28 cellular contexts compared by ENCODE assay signal in genomic region chr20:2312876-2313275, GRCh38. TPM values are rescaled to one million over a fixed set of nuclear protein-coding genes. Genes with fewer than 3 reads are reported as not detected.
"Had no signal": no experiment of that assay in that cellular context is flagged by ENCODE, and none has a peak within 500 bp of the region (broad histone marks: within the 10 kb centered on the region; RNA-seq: fewer than 3 reads in every experiment).

No MANE protein-coding gene starts in this region.

- H3K4me3 ChIP-seq: ascending aorta, body of pancreas, Peyer's patch had no signal

- H3K4me1 Mint-ChIP-seq: activated naive CD8-positive, alpha-beta T cell treated with anti-CD3 and anti-CD28 coated beads, Interleukin-2, amount 50 U/mL, for 24 hours; WTC11 had no signal

- H3K4me3 Mint-ChIP-seq: activated CD4-positive, alpha-beta memory T cell treated with anti-CD3 and anti-CD28 coated beads for 36 hours; activated naive CD8-positive, alpha-beta T cell treated with anti-CD3 and anti-CD28 coated beads, Interleukin-2, amount 50 U/mL, for 24 hours; activated T-cell treated with anti-CD3 and anti-CD28 coated beads, Interleukin-2, amount 50 U/mL, for 4 hours; T-helper 1 cell treated with Interleukin-12 subunit alpha and Interleukin-12 subunit beta and Interleukin-4 antibody, amounts not matched to agents 30 μg/mL and 1 μg/mL, for 36 hours; WTC11 had no signal

- ATAC-seq: activated naive CD4-positive, alpha-beta T cell treated with anti-CD3 and anti-CD28 coated beads, Interleukin-2, amount 50 U/mL, for 72 hours; activated naive CD8-positive, alpha-beta T cell treated with anti-CD3 and anti-CD28 coated beads, Interleukin-2, amount 50 U/mL, for 24 hours; activated T-cell treated with anti-CD3 and anti-CD28 coated beads, Interleukin-2, amount 50 U/mL, for 4 hours; body of pancreas; WTC11 had no signal

- H3K36me3 Mint-ChIP-seq: activated CD4-positive, alpha-beta memory T cell treated with anti-CD3 and anti-CD28 coated beads for 36 hours; activated naive CD4-positive, alpha-beta T cell treated with anti-CD3 and anti-CD28 coated beads, Interleukin-2, amount 50 U/mL, for 72 hours; WTC11 had no signal

- H3K9me3 ChIP-seq: ascending aorta, body of pancreas, Peyer's patch had no signal

- H3K27ac Mint-ChIP-seq: activated CD4-positive, alpha-beta memory T cell treated with anti-CD3 and anti-CD28 coated beads for 36 hours; activated naive CD4-positive, alpha-beta T cell treated with anti-CD3 and anti-CD28 coated beads, Interleukin-2, amount 50 U/mL, for 72 hours; activated naive CD8-positive, alpha-beta T cell treated with anti-CD3 and anti-CD28 coated beads, Interleukin-2, amount 50 U/mL, for 24 hours; T-helper 1 cell treated with Interleukin-12 subunit alpha and Interleukin-12 subunit beta and Interleukin-4 antibody, amounts not matched to agents 30 μg/mL and 1 μg/mL, for 36 hours; WTC11 had no signal

- H3K9me3 Mint-ChIP-seq: activated CD4-positive, alpha-beta memory T cell treated with anti-CD3 and anti-CD28 coated beads for 36 hours; activated naive CD4-positive, alpha-beta T cell treated with anti-CD3 and anti-CD28 coated beads, Interleukin-2, amount 50 U/mL, for 72 hours; activated naive CD8-positive, alpha-beta T cell treated with anti-CD3 and anti-CD28 coated beads, Interleukin-2, amount 50 U/mL, for 24 hours; activated T-cell treated with anti-CD3 and anti-CD28 coated beads, Interleukin-2, amount 50 U/mL, for 4 hours; T-helper 1 cell treated with Interleukin-12 subunit alpha and Interleukin-12 subunit beta and Interleukin-4 antibody, amounts not matched to agents 30 μg/mL and 1 μg/mL, for 36 hours; WTC11 had no signal

- H3K4me1 ChIP-seq: ascending aorta, body of pancreas, Peyer's patch had no signal

- H3K36me3 ChIP-seq: ascending aorta, Peyer's patch had no signal

- DNase-seq: activated CD4-positive, alpha-beta memory T cell treated with anti-CD3 and anti-CD28 coated beads for 36 hours; activated CD4-positive, alpha-beta T cell treated with anti-CD3 and anti-CD28 coated beads for 48 hours; activated CD4-positive, CD25-positive, alpha-beta regulatory T cell treated with anti-CD3 and anti-CD28 coated beads, Interleukin-2, amount 50 U/mL, for 72 hours; activated CD8-positive, alpha-beta memory T cell treated with anti-CD3 and anti-CD28 coated beads for 24 hours; activated naive CD4-positive, alpha-beta T cell treated with Interleukin-2 at 50 U/mL for 16 hours; activated naive CD8-positive, alpha-beta T cell treated with anti-CD3 and anti-CD28 coated beads, Interleukin-2, amount 50 U/mL, for 24 hours; activated T-cell treated with anti-CD3 and anti-CD28 coated beads, Interleukin-2, amount 50 U/mL, for 4 hours; amniotic stem cell; body of pancreas; central memory CD4-positive, alpha-beta T cell; NCI-H1092; NCI-H1417; NCI-H2029; NCI-H345; NCI-H510A; NCI-H526 treated with DMSO at 0.1 percent for 48 hours; NCI-H82; OCI-M1; Peyer's patch; SHP77 had no signal

- H3K27ac ChIP-seq: ascending aorta, body of pancreas, Peyer's patch had no signal

- H3K27me3 ChIP-seq: ascending aorta, body of pancreas, Peyer's patch had no signal

RNA-seq across cellular contexts. Expression of gene TGM3, which starts 17.1 kb away (rescaled TPM):
- total RNA-seq: activated CD4-positive, alpha-beta memory T cell treated with anti-CD3 and anti-CD28 coated beads for 36 hours; ascending aorta; chondrocyte; LHCN-M2; M059J; SK-MEL-5 had no signal
